ENCODE assay signal across 8 cellular contexts in genomic region chr14:52068741-52069616, GRCh38. TPM values are rescaled to one million over a fixed set of nuclear protein-coding genes. Genes with fewer than 3 reads are reported as not detected.
A peak's percentile ranks its signal among the peaks of the same experiment; 100 is the strongest.
DNase-seq lines count a peak whose midpoint lies in the region; ATAC-seq and TF ChIP-seq lines count a peak whose summit lies in the region.

A gene with protein sequence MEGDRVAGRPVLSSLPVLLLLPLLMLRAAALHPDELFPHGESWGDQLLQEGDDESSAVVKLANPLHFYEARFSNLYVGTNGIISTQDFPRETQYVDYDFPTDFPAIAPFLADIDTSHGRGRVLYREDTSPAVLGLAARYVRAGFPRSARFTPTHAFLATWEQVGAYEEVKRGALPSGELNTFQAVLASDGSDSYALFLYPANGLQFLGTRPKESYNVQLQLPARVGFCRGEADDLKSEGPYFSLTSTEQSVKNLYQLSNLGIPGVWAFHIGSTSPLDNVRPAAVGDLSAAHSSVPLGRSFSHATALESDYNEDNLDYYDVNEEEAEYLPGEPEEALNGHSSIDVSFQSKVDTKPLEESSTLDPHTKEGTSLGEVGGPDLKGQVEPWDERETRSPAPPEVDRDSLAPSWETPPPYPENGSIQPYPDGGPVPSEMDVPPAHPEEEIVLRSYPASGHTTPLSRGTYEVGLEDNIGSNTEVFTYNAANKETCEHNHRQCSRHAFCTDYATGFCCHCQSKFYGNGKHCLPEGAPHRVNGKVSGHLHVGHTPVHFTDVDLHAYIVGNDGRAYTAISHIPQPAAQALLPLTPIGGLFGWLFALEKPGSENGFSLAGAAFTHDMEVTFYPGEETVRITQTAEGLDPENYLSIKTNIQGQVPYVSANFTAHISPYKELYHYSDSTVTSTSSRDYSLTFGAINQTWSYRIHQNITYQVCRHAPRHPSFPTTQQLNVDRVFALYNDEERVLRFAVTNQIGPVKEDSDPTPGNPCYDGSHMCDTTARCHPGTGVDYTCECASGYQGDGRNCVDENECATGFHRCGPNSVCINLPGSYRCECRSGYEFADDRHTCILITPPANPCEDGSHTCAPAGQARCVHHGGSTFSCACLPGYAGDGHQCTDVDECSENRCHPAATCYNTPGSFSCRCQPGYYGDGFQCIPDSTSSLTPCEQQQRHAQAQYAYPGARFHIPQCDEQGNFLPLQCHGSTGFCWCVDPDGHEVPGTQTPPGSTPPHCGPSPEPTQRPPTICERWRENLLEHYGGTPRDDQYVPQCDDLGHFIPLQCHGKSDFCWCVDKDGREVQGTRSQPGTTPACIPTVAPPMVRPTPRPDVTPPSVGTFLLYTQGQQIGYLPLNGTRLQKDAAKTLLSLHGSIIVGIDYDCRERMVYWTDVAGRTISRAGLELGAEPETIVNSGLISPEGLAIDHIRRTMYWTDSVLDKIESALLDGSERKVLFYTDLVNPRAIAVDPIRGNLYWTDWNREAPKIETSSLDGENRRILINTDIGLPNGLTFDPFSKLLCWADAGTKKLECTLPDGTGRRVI (N-terminal part only) (minus strand): TSS chr14:52069059. CDS start chr14:52068994, 65 bp downstream.

- DNase-seq in NCI-H2227 (lab: John Stamatoyannopoulos, UW; ENCODE audit: unreplicated experiment), result peak; percentile 52
- no peak for DNase-seq in NCI-H2227 treated with DMSO at 0.1 percent for 48 hours (lab: John Stamatoyannopoulos, UW)
- peak; percentile 73 for DNase-seq in SK-N-MC (ENCODE audit: low read depth, low spot score)
- peak; percentile 61 to 86 (median 75) for DNase-seq in body of pancreas
- DNase-seq in iPS DF 4.7 (ENCODE audit: extremely low read depth, low spot score), result peak; percentile 68
- no peak for DNase-seq in HT-29 (ENCODE audit: low spot score)
- no peak for DNase-seq in G401 (ENCODE audit: low spot score)

- TF ChIP-seq CTCF in body of pancreas (IDR thresholded peaks at IDR 0.05), result no peak

- ATAC-seq in body of pancreas, result peak; percentile 80

- H3K4me3 ChIP-seq in SK-N-MC, result peak within 1 kb of the TSS; percentile 86
- peak within 1 kb of the TSS; percentile 6 to 31 for H3K4me3 ChIP-seq in body of pancreas
- peak within 1 kb of the TSS; percentile 91 for H3K4me3 ChIP-seq in rectal smooth muscle tissue (ENCODE audit: low read length)

- peaks cover 0 to 5% of the 10 kb centered on the region in 2 donors for H3K27me3 ChIP-seq in body of pancreas
- H3K27me3 ChIP-seq in rectal smooth muscle tissue (ENCODE audit: control insufficient read depth, insufficient read depth, low read length), result peaks cover 3% of the 10 kb centered on the region

- WGBS in body of pancreas, 2 donors, result 0 to 1% methylated on average over 8 to 74 of the region's 75 CpGs

- peaks cover 26% of the 10 kb centered on the region for H3K4me1 ChIP-seq in body of pancreas
- H3K4me1 ChIP-seq in rectal smooth muscle tissue (ENCODE audit: control insufficient read depth, insufficient read depth, low read length), result peaks cover 2% of the 10 kb centered on the region

- H3K9ac ChIP-seq in SK-N-MC (ENCODE audit: insufficient read length) (peak within 1 kb of the TSS; percentile 58), rectal smooth muscle tissue (ENCODE audit: low read length) (peak within 1 kb of the TSS; percentile 45)

- H3K27ac ChIP-seq in SK-N-MC (no peak within 1 kb of the TSS), body of pancreas (peak within 1 kb of the TSS; percentile 6 to 60 (median 34)), rectal smooth muscle tissue (ENCODE audit: low read depth, low read length) (peak within 1 kb of the TSS; percentile 94)

- intact Hi-C loops in body of pancreas (cut with DNase I), result no loop called here

- in situ Hi-C loops in G401 (cut with HindIII; ENCODE audit: low sequenced_read_pairs), result no loop called here

- H3K36me3 ChIP-seq in SK-N-MC (ENCODE audit: insufficient read depth, low read length) (no peaks in the 10 kb centered on the region), body of pancreas (replicated peaks in 1 of 2; ENCODE audit: insufficient read depth in 1 of 2, low read depth in 2 of 2) (no peaks in the 10 kb centered on the region), rectal smooth muscle tissue (ENCODE audit: control insufficient read depth, insufficient read depth, low read length) (no peaks in the 10 kb centered on the region)

- no peaks in the 10 kb centered on the region for H3K9me3 ChIP-seq in SK-N-MC (ENCODE audit: low read depth, low read length)
- H3K9me3 ChIP-seq in body of pancreas, result no peaks in the 10 kb centered on the region

- TF ChIP-seq POLR2A in body of pancreas (IDR thresholded peaks at IDR 0.05), result peak; percentile 32 to 51 (median 35)

RNA-seq across cellular contexts. Expression of the gene that starts here (rescaled TPM):
- 10 to 100 TPM; 34.6 to 37.6 TPM for total RNA-seq in body of pancreas
- 0.23 and 0.31 TPM in 2 replicates for total RNA-seq in HT-29 (2014; rRNA removed; shearing (Covaris generic))
- not detected in 2 replicates for total RNA-seq in G401 (2014; rRNA removed; shearing (Covaris generic))

Comparison
In these comparisons a context has a peak if more than half of its experiments do, and no peak if none do; other contexts are left out.
1. RNA of the gene that starts here (total RNA-seq): 34.6 to 37.6 TPM in body of pancreas; 0.23 to 0.31 TPM in HT-29 and not detected in G401; every median in the first group is over 10 times any median in the second.
2. DNase-seq: peak in NCI-H2227 (single experiment), SK-N-MC (single experiment), body of pancreas (4 of 4) and iPS DF 4.7 (single experiment); none in NCI-H2227 treated with DMSO at 0.1 percent for 48 hours (single experiment), HT-29 (single experiment) and G401 (single experiment).
3. H3K4me3 ChIP-seq: peak in every context shown above with its lines; median percentile 91 in rectal smooth muscle tissue; 86 in SK-N-MC; 18 in body of pancreas.